In genomic region chr11:76124905-76125566, GRCh38 we compare ENCODE assay signal across 18 cellular contexts.
A peak's percentile ranks its signal among the peaks of the same experiment; 100 is the strongest.
DNase-seq lines count a peak whose midpoint lies in the region; ATAC-seq and TF ChIP-seq lines count a peak whose summit lies in the region.
"Had no signal": no experiment of that assay in that cellular context is flagged by ENCODE, and none has a peak within 500 bp of the region (broad histone marks: within the 10 kb centered on the region; RNA-seq: fewer than 3 reads in every experiment).

No MANE protein-coding gene starts in this region.

- no peaks in the 10 kb centered on the region for H3K27me3 Mint-ChIP-seq in glutamatergic neuron (ENCODE audit: unreplicated experiment)
- H3K27me3 Mint-ChIP-seq: activated CD4-positive, alpha-beta memory T cell treated with anti-CD3 and anti-CD28 coated beads, Interleukin-2, amount 10 ng/mL, durations not matched to agents 7 days and 5 days had no signal

- CTCF ChIA-PET in GM10248 (lab: Yijun Ruan, JAX) = interaction anchor here (0.9 to 2.3 kb wide), 7 partner anchors 9 to 402 kb away, joined by 3 to 10 read pairs (median 3); no protein-coding TSS in a partner anchor

- H3K4me2 ChIP-seq in MM.1S (ENCODE audit: low read depth, low read length) = peak overlapping the region; percentile 60

- H3K36me3 Mint-ChIP-seq in glutamatergic neuron (ENCODE audit: unreplicated experiment) = no peaks in the 10 kb centered on the region
- H3K36me3 Mint-ChIP-seq: natural killer cell had no signal

- POLR2A ChIA-PET in GM10248 (lab: Yijun Ruan, JAX) = interaction anchor here (0.6 to 0.7 kb wide), 2 partner anchors 8 to 1899 kb away, joined by 4 to 5 read pairs; no protein-coding TSS in a partner anchor

- H3K9me3 ChIP-seq in MM.1S (replicated peaks; ENCODE audit: insufficient read depth, low read length) = no peaks in the 10 kb centered on the region

- H3K4me1 ChIP-seq in MM.1S (ENCODE audit: low read length) = peaks cover 16% of the 10 kb centered on the region

- H3K9me3 Mint-ChIP-seq in glutamatergic neuron (ENCODE audit: unreplicated experiment) = no peaks in the 10 kb centered on the region
- H3K9me3 Mint-ChIP-seq: activated CD4-positive, alpha-beta memory T cell treated with anti-CD3 and anti-CD28 coated beads, Interleukin-2, amount 10 ng/mL, durations not matched to agents 7 days and 5 days; H9; natural killer cell had no signal

- DNase-seq in GM10248 (ENCODE audit: extremely low spot score) (peak; percentile 31), MM.1S (peak; percentile 75), glutamatergic neuron (no peak), hepatic stellate cell (ENCODE audit: low spot score) (no peak)
- DNase-seq in activated CD4-positive, alpha-beta T cell treated with anti-CD3 and anti-CD28 coated beads, Interleukin-2, amount 50 U/mL, for 4 hours = no peak
- no peak for DNase-seq in NK-92 treated with Interleukin-12 subunit alpha and Interleukin-12 subunit beta, amount 100 ng/mL, for 24 hours (lab: John Stamatoyannopoulos, UW)
- DNase-seq: activated CD4-positive, alpha-beta memory T cell treated with anti-CD3 and anti-CD28 coated beads, Interleukin-2, amount 10 ng/mL, durations not matched to agents 7 days and 5 days; C1 segment of cervical spinal cord; DND-41; H9; natural killer cell; retina; SHP77; stimulated activated CD4-positive, alpha-beta T cell treated with anti-CD3 and anti-CD28 coated beads, Interleukin-1b, Interleukin-23, amount 100 ng/mL, for 48 hours had no signal

- H4K20me1 ChIP-seq in MM.1S (ENCODE audit: insufficient read depth, low read length) = no peaks in the 10 kb centered on the region

- peak overlapping the region; percentile 6; the same call in 1 of the 2 replicates for H3K9ac ChIP-seq in MM.1S (ENCODE audit: low read length)

- H3F3A ChIP-seq in MM.1S (ENCODE audit: insufficient read depth, low read length) = peaks cover 14% of the 10 kb centered on the region

- H2AFZ ChIP-seq in MM.1S (ENCODE audit: low read length) = no peak overlapping the region

- peak overlapping the region; percentile 50 for H3K4me3 Mint-ChIP-seq in glutamatergic neuron (ENCODE audit: unreplicated experiment)
- H3K4me3 Mint-ChIP-seq: activated CD4-positive, alpha-beta memory T cell treated with anti-CD3 and anti-CD28 coated beads, Interleukin-2, amount 10 ng/mL, durations not matched to agents 7 days and 5 days; H9; natural killer cell had no signal

- no peaks in the 10 kb centered on the region for H3K79me2 ChIP-seq in MM.1S (ENCODE audit: low read length)

- peak overlapping the region; percentile 80 for H3K27ac Mint-ChIP-seq in glutamatergic neuron (ENCODE audit: unreplicated experiment)
- H3K27ac Mint-ChIP-seq: activated CD4-positive, alpha-beta memory T cell treated with anti-CD3 and anti-CD28 coated beads, Interleukin-2, amount 10 ng/mL, durations not matched to agents 7 days and 5 days; H9 had no signal

- no peak overlapping the region; the same call in 1 of the 2 replicates for H3K4me3 ChIP-seq in MM.1S (ENCODE audit: low read length)
- H3K4me3 ChIP-seq: coronary artery had no signal

- H3K9me2 ChIP-seq in MM.1S (replicated peaks; ENCODE audit: insufficient read depth, low read length) = 0 out of 2 replicates have a peak, but pooled peaks cover 3% of the 10 kb centered on the region

- H3K4me1 Mint-ChIP-seq in glutamatergic neuron (ENCODE audit: low read depth, unreplicated experiment) = peaks cover 13% of the 10 kb centered on the region
- H3K4me1 Mint-ChIP-seq: activated CD4-positive, alpha-beta memory T cell treated with anti-CD3 and anti-CD28 coated beads, Interleukin-2, amount 10 ng/mL, durations not matched to agents 7 days and 5 days had no signal

- peak; percentile 44 for ATAC-seq in GM21360 (IDR thresholded peaks at IDR 0.05; ENCODE audit: unreplicated experiment)
- no peak for ATAC-seq in GM18519 (IDR thresholded peaks at IDR 0.05; ENCODE audit: low FRiP score, unreplicated experiment)
- ATAC-seq: left lobe of liver, natural killer cell had no signal

- TF ChIP-seq CTCF in GM10248 (IDR thresholded peaks at IDR 0.05; ENCODE audit: control extremely low read depth, extremely low read depth, low read depth, missing control alignments) = no peak
- no peak for TF ChIP-seq CTCF in MM.1S (IDR thresholded peaks at IDR 0.05; ENCODE audit: low read length)
- TF ChIP-seq CTCF in glutamatergic neuron (IDR thresholded peaks at IDR 0.05; ENCODE audit: partially characterized antibody, unreplicated experiment) = no peak

- no peaks in the 10 kb centered on the region for H3K36me3 ChIP-seq in MM.1S (replicated peaks; ENCODE audit: insufficient read depth, low read length)

- peak overlapping the region; percentile 69 for H3K27ac ChIP-seq in MM.1S (ENCODE audit: low read length)
- H3K27ac ChIP-seq: coronary artery had no signal

- no peaks in the 10 kb centered on the region for H3K27me3 ChIP-seq in MM.1S (replicated peaks; ENCODE audit: insufficient read depth, low read length)

Comparison
In these comparisons a context has a peak if more than half of its experiments do, and no peak if none do; other contexts are left out.
1. DNase-seq: peak in GM10248 (single experiment) and MM.1S (single experiment); none in glutamatergic neuron (single experiment), hepatic stellate cell (single experiment), activated CD4-positive, alpha-beta T cell treated with anti-CD3 and anti-CD28 coated beads, Interleukin-2, amount 50 U/mL, for 4 hours (0 of 2) and NK-92 treated with Interleukin-12 subunit alpha and Interleukin-12 subunit beta, amount 100 ng/mL, for 24 hours (single experiment).